ENCODE assay signal across 8 cellular contexts in genomic region chr12:48903982-48904411, GRCh38. TPM values are rescaled to one million over a fixed set of nuclear protein-coding genes. Genes with fewer than 3 reads are reported as not detected.
DNase-seq lines count a peak whose midpoint lies in the region; TF ChIP-seq lines count a peak whose summit lies in the region.

No MANE protein-coding gene starts in this region.

- BruUV-seq in Calu3 (replicated peaks; lab: Mats Ljungman, UMichigan): no TSS peak

- CTCF ChIA-PET in Calu3 (lab: Charles Lee): interaction anchor here (0.6 to 1.6 kb wide), 6 partner anchors 14 to 207 kb away, joined by 3 to 7 read pairs (median 4); partner anchors contain the start of genes DDX23 and RND1

- intact Hi-C loops in Calu3 (cut with micrococcal nuclease; ENCODE audit: unreplicated experiment): no loop called here

- H3K9me3 Mint-ChIP-seq in Calu3 (ENCODE audit: low read depth, unreplicated experiment): no peaks in the 10 kb centered on the region

- DNase-seq in Calu3 (peak; percentile 78), GOT3 (lab: John Stamatoyannopoulos, UW) (peak; percentile 19), NCI-H1105 (lab: John Stamatoyannopoulos, UW) (peak; percentile 58), T-helper 22 cell (ENCODE audit: low read depth) (peak; percentile 65), astrocyte of the hippocampus (ENCODE audit: low read depth, low spot score) (peak; percentile 89), skeletal muscle cell (ENCODE audit: low read depth) (no peak), cerebellar nuclear complex (lab: John Stamatoyannopoulos, UW) (no peak)

- peak overlapping the region; percentile 76 for H3K27ac Mint-ChIP-seq in Calu3 (ENCODE audit: unreplicated experiment)

- H3K4me3 ChIP-seq in iPS-11a (ENCODE audit: low read depth, low read length) (peak overlapping the region; percentile 54), skeletal muscle cell (ENCODE audit: low read depth, low read length) (peak overlapping the region; percentile 50)

- H3K4me1 Mint-ChIP-seq in Calu3 (ENCODE audit: low read depth, unreplicated experiment): peaks cover 9% of the 10 kb centered on the region

- TF ChIP-seq CTCF in Calu3 (IDR thresholded peaks at IDR 0.05; ENCODE audit: unreplicated experiment): peak; percentile 35

- no peaks in the 10 kb centered on the region for H3K27me3 Mint-ChIP-seq in Calu3 (ENCODE audit: unreplicated experiment)

- H3K36me3 Mint-ChIP-seq in Calu3 (ENCODE audit: insufficient read depth, unreplicated experiment): peaks cover 8% of the 10 kb centered on the region

- peak overlapping the region; percentile 73 for H3K4me3 Mint-ChIP-seq in Calu3 (ENCODE audit: low read depth, unreplicated experiment)

RNA-seq across cellular contexts. Expression of gene FKBP11, which starts 21.3 kb away (rescaled TPM):
- total RNA-seq in Calu3 (2022): 20.1 and 21.4 TPM in 2 replicates

RNA-seq across cellular contexts. Expression of gene RND1, which starts 38.3 kb away (rescaled TPM):
- 7.4 and 14.2 TPM in 2 replicates for total RNA-seq in Calu3 (2022)

RNA-seq across cellular contexts. Expression of gene DDX23, which starts 52.0 kb away (rescaled TPM):
- total RNA-seq in Calu3 (2022): 80.8 and 89.6 TPM in 2 replicates

RNA-seq across cellular contexts. Expression of gene ARF3, which starts 53.3 kb away (rescaled TPM):
- 142 and 164 TPM in 2 replicates for total RNA-seq in Calu3 (2022)

Comparison
In these comparisons a context has a peak if more than half of its experiments do, and no peak if none do; other contexts are left out.
1. DNase-seq: peak in Calu3 (single experiment), GOT3 (single experiment), NCI-H1105 (single experiment), T-helper 22 cell (single experiment) and astrocyte of the hippocampus (single experiment); none in skeletal muscle cell (single experiment) and cerebellar nuclear complex (0 of 2).